ENCODE assay signal across 8 cellular contexts in genomic region chr14:103512180-103512579, GRCh38. TPM values are rescaled to one million over a fixed set of nuclear protein-coding genes. Genes with fewer than 3 reads are reported as not detected.
DNase-seq lines count a peak whose midpoint lies in the region; ATAC-seq and TF ChIP-seq lines count a peak whose summit lies in the region.
"Not testable (repeated sequence)": the region's sequence is repeated elsewhere in the genome, so short reads cannot be mapped to it uniquely, and the experiment has no call there.

No MANE protein-coding gene starts in this region.

- H3K4ac ChIP-seq in IMR-90 (ENCODE audit: low read depth, low read length), result not testable (repeated sequence)

- not testable (repeated sequence) for H2AK9ac ChIP-seq in IMR-90 (replicated peaks; ENCODE audit: low read depth, low read length, poor library complexity)

- not testable (repeated sequence) for H2BK15ac ChIP-seq in IMR-90 (ENCODE audit: low read depth, low read length)

- peaks cover 13% of the 10 kb centered on the region for H4K20me1 ChIP-seq in IMR-90 (ENCODE audit: insufficient read depth, low read length)

- not testable (repeated sequence) for TF ChIP-seq RAD21 in IMR-90 (IDR thresholded peaks at IDR 0.05; ENCODE audit: low read length)

- H3K56ac ChIP-seq in IMR-90 (ENCODE audit: extremely low read depth, insufficient read depth, low read length), result not testable (repeated sequence)

- H2BK20ac ChIP-seq in IMR-90 (ENCODE audit: low read depth, low read length), result not testable (repeated sequence)

- not testable (repeated sequence) for H2AK5ac ChIP-seq in IMR-90 (ENCODE audit: low read depth, low read length)

- not testable (repeated sequence) for H3K4me3 ChIP-seq in IMR-90 (ENCODE audit: insufficient read depth, low read depth, low read length); body of pancreas; endocrine pancreas (ENCODE audit: control insufficient read depth, insufficient read depth, low read length); heart right ventricle; mucosa of rectum (ENCODE audit: low read length in 2 of 2); prostate gland; suprapubic skin; aorta (ENCODE audit: low read length in 2 of 2)

- TF ChIP-seq POLR2A in IMR-90 (IDR thresholded peaks at IDR 0.05; ENCODE audit: low read depth, low read length); body of pancreas (IDR thresholded peaks at IDR 0.05); prostate gland (IDR thresholded peaks at IDR 0.05); suprapubic skin (IDR thresholded peaks at IDR 0.05): not testable (repeated sequence)

- not testable (repeated sequence) for ATAC-seq in IMR-90 (ENCODE audit: low read depth); body of pancreas; heart right ventricle; aorta (ENCODE audit: low FRiP score)

- H3K23ac ChIP-seq in IMR-90 (ENCODE audit: low read depth, low read length), result not testable (repeated sequence)

- not testable (repeated sequence) for TF ChIP-seq CTCF in IMR-90 (conservative IDR thresholded peaks at IDR 0.05; ENCODE audit: low read depth, low read length); body of pancreas (IDR thresholded peaks at IDR 0.05); heart right ventricle (IDR thresholded peaks at IDR 0.05); prostate gland (IDR thresholded peaks at IDR 0.05); suprapubic skin (IDR thresholded peaks at IDR 0.05)

- not testable (repeated sequence) for H3K9me1 ChIP-seq in IMR-90 (ENCODE audit: insufficient read depth, low read length)

- not testable (repeated sequence) for H3K9me3 ChIP-seq in IMR-90 (ENCODE audit: control insufficient read depth, insufficient read depth, low read length); body of pancreas; endocrine pancreas (ENCODE audit: control insufficient read depth, low read length); heart right ventricle; mucosa of rectum (ENCODE audit: control insufficient read depth in 2 of 2, low read length in 2 of 2); prostate gland; suprapubic skin; aorta (ENCODE audit: control insufficient read depth, low read length)

- not testable (repeated sequence) for H3K27ac ChIP-seq in IMR-90 (ENCODE audit: insufficient read depth, low read length)
- H3K27ac ChIP-seq in body of pancreas (peak overlapping the region; percentile 33 to 70 (median 66)), heart right ventricle (peak overlapping the region in 9 of 10 donors; percentile 46 to 84 (median 65)), mucosa of rectum (ENCODE audit: low read depth in 2 of 2, low read length in 2 of 2) (peak overlapping the region; percentile 70 to 80), prostate gland (peak overlapping the region; percentile 67 to 81), suprapubic skin (peak overlapping the region; percentile 82), aorta (ENCODE audit: low read depth in 1 of 2, low read length in 2 of 2) (peak overlapping the region; percentile 46 to 92)

- H4K8ac ChIP-seq in IMR-90 (ENCODE audit: low read depth in 2 of 2, low read length in 2 of 2), result not testable (repeated sequence)

- not testable (repeated sequence) for BruUV-seq in IMR-90 (replicated peaks; lab: Mats Ljungman, UMichigan)

- H2BK5ac ChIP-seq in IMR-90 (ENCODE audit: low read depth, low read length, poor library complexity, severe bottlenecking), result peak overlapping the region; percentile 7

- not testable (repeated sequence) for H3K4me2 ChIP-seq in IMR-90 (ENCODE audit: low read depth, low read length)

- not testable (repeated sequence) for H2AFZ ChIP-seq in IMR-90 (replicated peaks; ENCODE audit: low read length, poor library complexity)

- 100% methylated on average over 2 of the region's 8 CpGs; no CpG with 5 or more reads in 1 of the 2 experiments for WGBS in IMR-90 (ENCODE audit: extremely low coverage in 2 of 2, insufficient read length in 1 of 2), 2 experiments
- WGBS in body of pancreas, 2 donors, result 92 to 96% methylated on average over 8 of the region's 8 CpGs
- 94 to 96% methylated on average over 8 of the region's 8 CpGs for WGBS in heart right ventricle, 2 donors
- WGBS in prostate gland, result 95% methylated on average over 8 of the region's 8 CpGs
- 89% methylated on average over 5 of the region's 8 CpGs for whole genome bisulfite sequencing in suprapubic skin
- 92 to 96% methylated on average over 6 to 8 of the region's 8 CpGs for WGBS in aorta, 2 donors

- not testable (repeated sequence) for H3K27me3 ChIP-seq in IMR-90 (ENCODE audit: control insufficient read depth, insufficient read depth, low read length); body of pancreas; endocrine pancreas (ENCODE audit: control insufficient read depth, insufficient read depth, low read length); heart right ventricle; mucosa of rectum (ENCODE audit: control insufficient read depth in 2 of 2, insufficient read depth in 2 of 2, low read length in 2 of 2); prostate gland (replicated peaks; ENCODE audit: insufficient read depth); suprapubic skin; aorta (ENCODE audit: control insufficient read depth in 1 of 2, insufficient read depth in 2 of 2, low read length in 1 of 2)

- not testable (repeated sequence) for H2BK120ac ChIP-seq in IMR-90 (ENCODE audit: low read depth, low read length)

- H3K9ac ChIP-seq in IMR-90 (ENCODE audit: low read depth, low read length), result not testable (repeated sequence)
- H3K9ac ChIP-seq in endocrine pancreas (ENCODE audit: control insufficient read depth, insufficient read depth, low read length) (peak overlapping the region; percentile 38), mucosa of rectum (ENCODE audit: low read depth in 1 of 2, low read length in 2 of 2) (peak overlapping the region in 1 of 2 donors; percentile 52)

- TF ChIP-seq EP300 in suprapubic skin (IDR thresholded peaks at IDR 0.05), result not testable (repeated sequence)

- not testable (repeated sequence) for H3K4me1 ChIP-seq in IMR-90 (ENCODE audit: control insufficient read depth, insufficient read depth, low read length); endocrine pancreas (ENCODE audit: control insufficient read depth, insufficient read depth, low read length); aorta (ENCODE audit: control insufficient read depth in 1 of 2, insufficient read depth in 2 of 2, low read length in 2 of 2)
- peaks cover 14% of the 10 kb centered on the region for H3K4me1 ChIP-seq in body of pancreas
- peaks cover 5 to 50% (median 27%) of the 10 kb centered on the region in 9 donors for H3K4me1 ChIP-seq in heart right ventricle
- peaks cover 6 to 18% of the 10 kb centered on the region in 2 donors for H3K4me1 ChIP-seq in mucosa of rectum (ENCODE audit: control insufficient read depth in 2 of 2, insufficient read depth in 2 of 2, low read length in 2 of 2)
- H3K4me1 ChIP-seq in prostate gland (replicated peaks), result peaks cover 11% of the 10 kb centered on the region
- H3K4me1 ChIP-seq in suprapubic skin, result peaks cover 43% of the 10 kb centered on the region

- in situ Hi-C loops in IMR-90 (cut with MboI; ENCODE audit: low sequenced_read_pairs), result not testable (repeated sequence)

- not testable (repeated sequence) for H3K14ac ChIP-seq in IMR-90 (replicated peaks; ENCODE audit: low read depth, low read length)

- not testable (repeated sequence) for H4K5ac ChIP-seq in IMR-90 (ENCODE audit: low read depth, low read length)

- H3K18ac ChIP-seq in IMR-90 (ENCODE audit: low read depth, low read length), result not testable (repeated sequence)

- intact Hi-C loops in IMR-90 (cut with micrococcal nuclease); body of pancreas (cut with DNase I); heart right ventricle (cut with DNase I); prostate gland (cut with DNase I); aorta (cut with DNase I): not testable (repeated sequence)

- not testable (repeated sequence) for DNase-seq in IMR-90; body of pancreas; heart right ventricle; prostate gland (ENCODE audit: low spot score)
- DNase-seq in suprapubic skin (ENCODE audit: low spot score in 2 of 2) (peak in 1 of 2 donors; percentile 59), aorta (peak; percentile 22 to 35)

- peaks cover 0 to 18% of the 10 kb centered on the region in 2 experiments; a peak in 3 of 4 replicates for H3K79me1 ChIP-seq in IMR-90 (ENCODE audit: low read depth in 1 of 2, low read length in 2 of 2)

- POLR2A ChIA-PET in IMR-90 (lab: Charles Lee; ENCODE audit: unreplicated experiment), result not testable (repeated sequence)

- dilution Hi-C loops in IMR-90 (cut with HindIII; ENCODE audit: low sequenced_read_pairs, unreplicated experiment), result not testable (repeated sequence)

- CTCF ChIA-PET in IMR-90 (lab: Yijun Ruan, JAX), result not testable (repeated sequence)

- H4K91ac ChIP-seq in IMR-90 (ENCODE audit: insufficient read depth, low read depth, low read length), result 0 out of 2 replicates have a peak overlapping the region, but pooled peaks have one; percentile 21

- peaks cover 30% of the 10 kb centered on the region for H3K36me3 ChIP-seq in IMR-90 (ENCODE audit: control insufficient read depth, insufficient read depth, low read length)
- not testable (repeated sequence) for H3K36me3 ChIP-seq in body of pancreas (replicated peaks in 1 of 2; ENCODE audit: insufficient read depth in 1 of 2, low read depth in 2 of 2); endocrine pancreas (ENCODE audit: control insufficient read depth, insufficient read depth, low read length); prostate gland; aorta (ENCODE audit: control insufficient read depth in 1 of 2, insufficient read depth in 2 of 2, low read length in 1 of 2)
- peaks cover 0 to 55% (median 5%) of the 10 kb centered on the region in 9 donors for H3K36me3 ChIP-seq in heart right ventricle
- H3K36me3 ChIP-seq in mucosa of rectum (ENCODE audit: control insufficient read depth in 2 of 2, insufficient read depth in 2 of 2, low read length in 2 of 2), result peaks cover 17 to 19% of the 10 kb centered on the region in 2 donors
- H3K36me3 ChIP-seq in suprapubic skin, result peaks cover 19% of the 10 kb centered on the region

RNA-seq across cellular contexts. Expression of gene CKB, which starts 10.4 kb away (rescaled TPM):
- total RNA-seq in IMR-90 (2012; rRNA removed) (17.7 and 31.7 TPM in 2 replicates), body of pancreas (100 to 1,000 TPM in 1 of 2 donors, 10 to 100 TPM in 1; 92.1 to 146 TPM), heart right ventricle (100 to 1,000 TPM; 273 to 896 (median 534) TPM), prostate gland (1,000 to 10,000 TPM; 1,199 to 1,838 TPM), suprapubic skin (100 to 1,000 TPM; 107 to 172 (median 128) TPM), aorta (100 to 1,000 TPM in 1 of 2 donors, 10 to 100 TPM in 1; 78.1 to 109 TPM)
- polyA plus RNA-seq in IMR-90 (2012; rRNA removed) (82.6 and 120 TPM in 2 replicates), heart right ventricle (1,000 to 10,000 TPM in 1 of 2 donors, 100 to 1,000 TPM in 1; 717 to 1,062 TPM), aorta (10 to 100 TPM; 46.6 to 91.3 TPM)
- 55.5 and 84.4 TPM in 2 replicates for polyA plus RNA-seq in IMR-90 (2012; cell fraction: cytosol; rRNA removed)
- polyA plus RNA-seq in IMR-90 (2012; cell fraction: nucleus; rRNA removed; ENCODE audit: low replicate concordance), result 78.1 and 241 TPM in 2 replicates

RNA-seq across cellular contexts. Expression of gene TRMT61A, which starts 16.8 kb away (rescaled TPM):
- total RNA-seq in IMR-90 (2012; rRNA removed) (5.7 and 6.4 TPM in 2 replicates), body of pancreas (10 to 100 TPM in 1 of 2 donors, 1 to 10 TPM in 1; 7.9 to 10.4 TPM), heart right ventricle (1 to 10 TPM; 2.9 to 7.5 (median 3.8) TPM), prostate gland (10 to 100 TPM; 19.6 to 40.4 TPM), suprapubic skin (10 to 100 TPM; 15.9 to 21.9 (median 18.5) TPM), aorta (10 to 100 TPM; 11.4 to 11.8 TPM)
- polyA plus RNA-seq in IMR-90 (2012; rRNA removed) (16.2 and 20.0 TPM in 2 replicates), heart right ventricle (10 to 100 TPM in 1 of 2 donors, 1 to 10 TPM in 1; 8.6 to 14.7 TPM), aorta (10 to 100 TPM in 1 of 2 donors, 1 to 10 TPM in 1; 6.4 to 12.4 TPM)
- 9.4 and 20.8 TPM in 2 replicates for polyA plus RNA-seq in IMR-90 (2012; cell fraction: cytosol; rRNA removed)
- 15.1 and 42.4 TPM in 2 replicates for polyA plus RNA-seq in IMR-90 (2012; cell fraction: nucleus; rRNA removed; ENCODE audit: low replicate concordance)

RNA-seq across cellular contexts. Expression of gene BAG5, which starts 50.3 kb away (rescaled TPM):
- total RNA-seq in IMR-90 (2012; rRNA removed) (22.2 and 32.2 TPM in 2 replicates), body of pancreas (10 to 100 TPM in 1 of 2 donors, 1 to 10 TPM in 1; 9.9 to 11.9 TPM), heart right ventricle (10 to 100 TPM; 14.0 to 19.7 (median 16.8) TPM), prostate gland (10 to 100 TPM; 31.2 to 33.3 TPM), suprapubic skin (10 to 100 TPM; 30.2 to 55.1 (median 39.9) TPM), aorta (10 to 100 TPM; 30.4 to 30.8 TPM)
- polyA plus RNA-seq in IMR-90 (2012; rRNA removed) (5.2 and 6.7 TPM in 2 replicates), heart right ventricle (1 to 10 TPM; 5.0 to 9.9 TPM), aorta (10 to 100 TPM in 1 of 2 donors, 1 to 10 TPM in 1; 9.2 to 14.9 TPM)
- polyA plus RNA-seq in IMR-90 (2012; cell fraction: cytosol; rRNA removed), result 1.9 and 2.3 TPM in 2 replicates
- 0.92 and 4.4 TPM in 2 replicates for polyA plus RNA-seq in IMR-90 (2012; cell fraction: nucleus; rRNA removed; ENCODE audit: low replicate concordance)

RNA-seq across cellular contexts. Expression of gene COA8, which starts 50.6 kb away (rescaled TPM):
- 12.2 and 20.6 TPM in 2 replicates for total RNA-seq in IMR-90 (2012; rRNA removed)
- polyA plus RNA-seq in IMR-90 (2012; rRNA removed), result 18.5 and 21.1 TPM in 2 replicates
- polyA plus RNA-seq in IMR-90 (2012; cell fraction: cytosol; rRNA removed), result 9.6 and 17.9 TPM in 2 replicates
- polyA plus RNA-seq in IMR-90 (2012; cell fraction: nucleus; rRNA removed; ENCODE audit: low replicate concordance), result 3.4 and 10.8 TPM in 2 replicates
- 10 to 100 TPM; 15.2 to 32.2 TPM for total RNA-seq in body of pancreas
- 10 to 100 TPM; 33.3 to 53.9 (median 40.3) TPM for total RNA-seq in heart right ventricle
- 100 to 1,000 TPM in 1 of 2 donors, 10 to 100 TPM in 1; 51.6 to 141 TPM for polyA plus RNA-seq in heart right ventricle
- total RNA-seq in prostate gland, result 10 to 100 TPM; 24.3 to 24.9 TPM
- total RNA-seq in suprapubic skin, result 10 to 100 TPM; 17.1 to 30.3 (median 21.9) TPM
- total RNA-seq in aorta, result 10 to 100 TPM; 27.6 to 33.3 TPM
- 10 to 100 TPM; 44.2 to 71.7 TPM for polyA plus RNA-seq in aorta
